Comparison of ENCODE assay signal across 10 cellular contexts in genomic region chr2:106095478-106096392, GRCh38.
DNase-seq lines count a peak whose midpoint lies in the region; TF ChIP-seq lines count a peak whose summit lies in the region.
"Had no signal": no experiment of that assay in that cellular context is flagged by ENCODE, and none has a peak within 500 bp of the region (broad histone marks: within the 10 kb centered on the region; RNA-seq: fewer than 3 reads in every experiment).

No MANE protein-coding gene starts in this region.

- H3K27ac ChIP-seq in smooth muscle cell (ENCODE audit: low read depth) (no peak overlapping the region), ascending aorta (no peak overlapping the region)
- H3K27ac ChIP-seq: HL-60 had no signal

- DNase-seq in T-helper 2 cell (peak; percentile 58 to 97 (median 76)), mucosa of gallbladder (ENCODE audit: low spot score) (peak; percentile 38), SIG-M5 (lab: John Stamatoyannopoulos, UW) (no peak), smooth muscle cell (lab: John Stamatoyannopoulos, UW; ENCODE audit: unreplicated experiment) (no peak), NCI-H1417 (lab: John Stamatoyannopoulos, UW) (no peak), ascending aorta (ENCODE audit: low spot score in 2 of 2) (no peak)
- peak; percentile 57 for DNase-seq in activated T-helper 9 cell treated with anti-CD3 and anti-CD28 coated beads, Interleukin-2, amount 50 U/mL, for 16 hours (ENCODE audit: low read depth)
- peak; percentile 70 to 88 (median 81) for DNase-seq in stimulated activated naive CD4-positive, alpha-beta T cell (lab: John Stamatoyannopoulos, UW)
- DNase-seq: SK-N-SH had no signal

- no peaks in the 10 kb centered on the region for H3K27me3 ChIP-seq in smooth muscle cell (ENCODE audit: low read depth)
- no peaks in the 10 kb centered on the region for H3K27me3 ChIP-seq in ascending aorta

- TF ChIP-seq CTCF in smooth muscle cell (IDR thresholded peaks at IDR 0.05; ENCODE audit: borderline replicate concordance, insufficient read depth, poor library complexity, severe bottlenecking) (no peak), ascending aorta (IDR thresholded peaks at IDR 0.05) (no peak)

- no peaks in the 10 kb centered on the region for H3F3A ChIP-seq in smooth muscle cell (ENCODE audit: low read depth)

- no peak overlapping the region for H3K4me2 ChIP-seq in smooth muscle cell
- H3K4me2 ChIP-seq: SK-N-SH had no signal

- H3K4me3 ChIP-seq in smooth muscle cell (no peak overlapping the region), ascending aorta (no peak overlapping the region)

- no peaks in the 10 kb centered on the region for H3K79me2 ChIP-seq in smooth muscle cell (ENCODE audit: low read depth)

- no peak overlapping the region for H3K9ac ChIP-seq in smooth muscle cell (ENCODE audit: low read depth)
- H3K9ac ChIP-seq: SK-N-SH had no signal

- H3K9me3 ChIP-seq in smooth muscle cell (replicated peaks; ENCODE audit: low read depth): no peaks in the 10 kb centered on the region
- H3K9me3 ChIP-seq in ascending aorta: no peaks in the 10 kb centered on the region
- H3K9me3 ChIP-seq: SK-N-SH had no signal

- H2AFZ ChIP-seq in smooth muscle cell (ENCODE audit: low read depth): no peak overlapping the region

- H4K20me1 ChIP-seq in smooth muscle cell (ENCODE audit: low read depth): no peaks in the 10 kb centered on the region

- H3K36me3 ChIP-seq in smooth muscle cell (ENCODE audit: low read depth) (no peaks in the 10 kb centered on the region), ascending aorta (peaks cover 0 to 43% of the 10 kb centered on the region in 2 donors)

- H3K4me1 ChIP-seq in smooth muscle cell (ENCODE audit: low read depth): no peaks in the 10 kb centered on the region
- no peaks in the 10 kb centered on the region for H3K4me1 ChIP-seq in ascending aorta

- 98% methylated on average over 21 of the region's 21 CpGs for WGBS in smooth muscle cell (ENCODE audit: low lambda C conversion rate)

- intact Hi-C loops in ascending aorta (cut with DNase I): no loop called here

Comparison
In these comparisons a context has a peak if more than half of its experiments do, and no peak if none do; other contexts are left out.
1. DNase-seq: peak in T-helper 2 cell (5 of 5), activated T-helper 9 cell treated with anti-CD3 and anti-CD28 coated beads, Interleukin-2, amount 50 U/mL, for 16 hours (single experiment), mucosa of gallbladder (single experiment) and stimulated activated naive CD4-positive, alpha-beta T cell (6 of 6); none in SIG-M5 (single experiment), smooth muscle cell (single experiment), NCI-H1417 (0 of 3) and ascending aorta (0 of 2).